ENCODE assay signal across 8 cellular contexts in genomic region chr20:8361008-8361652, GRCh38.
DNase-seq lines count a peak whose midpoint lies in the region; ATAC-seq and TF ChIP-seq lines count a peak whose summit lies in the region.
"Had no signal": no experiment of that assay in that cellular context is flagged by ENCODE, and none has a peak within 500 bp of the region (broad histone marks: within the 10 kb centered on the region; RNA-seq: fewer than 3 reads in every experiment).

No MANE protein-coding gene starts in this region.

- peak; percentile 50 for TF ChIP-seq CTCF in VCaP (conservative IDR thresholded peaks at IDR 0.05)

- DNase-seq in EH (ENCODE audit: low read depth) (peak; percentile 84), kidney tubule cell (ENCODE audit: low spot score) (peak; percentile 50)

- H3K27ac ChIP-seq in VCaP = no peak overlapping the region

- ATAC-seq in GM21390 (IDR thresholded peaks at IDR 0.05; ENCODE audit: unreplicated experiment) = peak; percentile 51
- ATAC-seq in GM18858 (IDR thresholded peaks at IDR 0.05; ENCODE audit: unreplicated experiment) = no peak
- no peak for ATAC-seq in GM18517 (IDR thresholded peaks at IDR 0.05; ENCODE audit: unreplicated experiment)
- ATAC-seq in HG03520 (IDR thresholded peaks at IDR 0.05; ENCODE audit: unreplicated experiment) = no peak
- ATAC-seq: K562 had no signal
